ENCODE assay signal across 8 cellular contexts in genomic region chr2:219386532-219387280, GRCh38. TPM values are rescaled to one million over a fixed set of nuclear protein-coding genes. Genes with fewer than 3 reads are reported as not detected.
DNase-seq lines count a peak whose midpoint lies in the region; ATAC-seq, FAIRE-seq and TF ChIP-seq lines count a peak whose summit lies in the region.

No MANE protein-coding gene starts in this region.

- peak overlapping the region; percentile 85 for H3K27ac ChIP-seq in ACC112 (ENCODE audit: low read depth, low read length)

- H3K36me3 ChIP-seq in ACC112 (ENCODE audit: insufficient read depth, low read length) = peaks cover 9% of the 10 kb centered on the region; the same call in 1 of the 2 replicates
- peaks cover 40% of the 10 kb centered on the region for H3K36me3 ChIP-seq in bronchial epithelial cell (ENCODE audit: control insufficient read depth, insufficient read depth, low read length)
- peaks cover 15% of the 10 kb centered on the region for H3K36me3 ChIP-seq in mucosa of stomach (ENCODE audit: control insufficient read depth, insufficient read depth, low read length)

- peaks cover 6% of the 10 kb centered on the region for H3K36me3 Mint-ChIP-seq in IgD-negative memory B cell

- no peaks in the 10 kb centered on the region for H3K27me3 Mint-ChIP-seq in IgD-negative memory B cell

- H3K9me3 ChIP-seq in mucosa of stomach (ENCODE audit: control insufficient read depth, low read length) = no peaks in the 10 kb centered on the region

- H3K4me1 ChIP-seq in ACC112 (ENCODE audit: control insufficient read depth, insufficient read depth, low read length, unreplicated experiment) = peaks cover 15% of the 10 kb centered on the region
- peaks cover 23% of the 10 kb centered on the region for H3K4me1 ChIP-seq in mucosa of stomach (ENCODE audit: control insufficient read depth, insufficient read depth, low read length)

- peaks cover 9 to 13% (median 11%) of the 10 kb centered on the region in 3 donors for H3K4me1 Mint-ChIP-seq in IgD-negative memory B cell

- POLR2A ChIA-PET in GM10248 (lab: Yijun Ruan, JAX) = interaction anchor here (1.2 to 1.7 kb wide), 3 partner anchors 8 to 111 kb away, joined by 3 to 6 read pairs (median 3); partner anchors contain the start of gene GMPPA

- peak overlapping the region; percentile 86 for H3K9ac ChIP-seq in mucosa of stomach (ENCODE audit: low read length)

- no peaks in the 10 kb centered on the region for H3K27me3 ChIP-seq in ACC112 (ENCODE audit: insufficient read depth, low read length)
- no peaks in the 10 kb centered on the region for H3K27me3 ChIP-seq in bronchial epithelial cell (ENCODE audit: control insufficient read depth, insufficient read depth, low read length)
- H3K27me3 ChIP-seq in mucosa of stomach (ENCODE audit: control insufficient read depth, insufficient read depth, low read length) = no peaks in the 10 kb centered on the region

- no peak for TF ChIP-seq CTCF in bronchial epithelial cell (IDR thresholded peaks at IDR 0.05; ENCODE audit: insufficient read depth, low read length, severe bottlenecking)
- TF ChIP-seq CTCF in GM10248 (IDR thresholded peaks at IDR 0.05; ENCODE audit: control extremely low read depth, extremely low read depth, low read depth, missing control alignments) = no peak

- peaks cover 0 to 3% (median 0%) of the 10 kb centered on the region in 3 donors for H3K9me3 Mint-ChIP-seq in IgD-negative memory B cell

- DNase-seq in bronchial epithelial cell (ENCODE audit: low read depth) (no peak), SIG-M5 (lab: John Stamatoyannopoulos, UW) (no peak), GM10248 (ENCODE audit: extremely low spot score) (no peak)
- DNase-seq in activated CD8-positive, alpha-beta memory T cell treated with anti-CD3 and anti-CD28 coated beads for 24 hours = no peak

- no peak for ATAC-seq in HG02970 (IDR thresholded peaks at IDR 0.05; ENCODE audit: low FRiP score, unreplicated experiment)

- peaks cover 14% of the 10 kb centered on the region for H3K79me2 ChIP-seq in ACC112 (ENCODE audit: control insufficient read depth, insufficient read depth, low read length, unreplicated experiment)

- peak overlapping the region; percentile 93 to 96 (median 94) for H3K4me3 Mint-ChIP-seq in IgD-negative memory B cell

- no peak for FAIRE-seq in bronchial epithelial cell (lab: Jason Lieb, UNC)

- H2AFZ ChIP-seq in ACC112 (ENCODE audit: low read length, unreplicated experiment) = no peak overlapping the region

- H3K27ac Mint-ChIP-seq in IgD-negative memory B cell = peak overlapping the region; percentile 86 to 98 (median 94)

- CTCF ChIA-PET in GM10248 (lab: Yijun Ruan, JAX) = interaction anchor here (1.4 to 2.9 kb wide), 4 partner anchors 13 to 227 kb away, joined by 5 to 11 read pairs (median 7); a partner anchor contains a TSS

- H3K4me3 ChIP-seq in ACC112 (ENCODE audit: low read depth, low read length) (peak overlapping the region; percentile 85), bronchial epithelial cell (ENCODE audit: low read depth, low read length) (peak overlapping the region; percentile 83), mucosa of stomach (ENCODE audit: low read length) (peak overlapping the region; percentile 67)

RNA-seq across cellular contexts. Expression of gene DNPEP, which starts 1.0 kb away (rescaled TPM):
- polyA plus RNA-seq in IgD-negative memory B cell = 49.9 TPM
- 50.8 and 60.4 TPM in 2 replicates for total RNA-seq in bronchial epithelial cell

RNA-seq across cellular contexts. Expression of gene DES, which starts 31.5 kb away (rescaled TPM):
- not detected for polyA plus RNA-seq in IgD-negative memory B cell
- total RNA-seq in bronchial epithelial cell = not detected in 2 replicates

RNA-seq across cellular contexts. Expression of gene SPEG, which starts 47.9 kb away (rescaled TPM):
- not detected for polyA plus RNA-seq in IgD-negative memory B cell
- 1.8 and 2.4 TPM in 2 replicates for total RNA-seq in bronchial epithelial cell

RNA-seq across cellular contexts. Expression of gene RESP18, which starts 54.2 kb away (rescaled TPM):
- polyA plus RNA-seq in IgD-negative memory B cell = not detected
- not detected in 2 replicates for total RNA-seq in bronchial epithelial cell
